ENCODE assay signal across 1 cellular context in the genomic region with DNA sequence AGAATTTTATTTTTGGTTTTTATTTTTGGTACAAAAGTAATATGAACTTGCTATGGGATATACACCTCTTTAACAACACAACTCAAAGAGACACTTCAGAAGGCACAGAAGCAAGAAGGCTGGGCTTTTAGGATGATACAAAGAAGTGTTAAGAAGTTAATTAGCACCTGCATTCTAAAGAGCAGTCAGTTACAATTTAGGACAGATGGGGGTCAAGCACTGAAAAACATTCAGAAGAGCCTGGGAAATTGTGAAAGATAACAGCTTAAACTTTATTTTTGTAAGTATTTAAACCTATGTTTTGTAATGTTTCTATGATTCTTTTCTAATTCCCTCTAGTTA.
TF ChIP-seq lines count a peak whose summit lies in the region.

No MANE protein-coding gene starts in this region.

TF ChIP-seq in WTC11, 78 proteins besides CTCF, POLR2A, EP300 and RAD21 (continued from another document):
- TF ChIP-seq, protein P1, sequence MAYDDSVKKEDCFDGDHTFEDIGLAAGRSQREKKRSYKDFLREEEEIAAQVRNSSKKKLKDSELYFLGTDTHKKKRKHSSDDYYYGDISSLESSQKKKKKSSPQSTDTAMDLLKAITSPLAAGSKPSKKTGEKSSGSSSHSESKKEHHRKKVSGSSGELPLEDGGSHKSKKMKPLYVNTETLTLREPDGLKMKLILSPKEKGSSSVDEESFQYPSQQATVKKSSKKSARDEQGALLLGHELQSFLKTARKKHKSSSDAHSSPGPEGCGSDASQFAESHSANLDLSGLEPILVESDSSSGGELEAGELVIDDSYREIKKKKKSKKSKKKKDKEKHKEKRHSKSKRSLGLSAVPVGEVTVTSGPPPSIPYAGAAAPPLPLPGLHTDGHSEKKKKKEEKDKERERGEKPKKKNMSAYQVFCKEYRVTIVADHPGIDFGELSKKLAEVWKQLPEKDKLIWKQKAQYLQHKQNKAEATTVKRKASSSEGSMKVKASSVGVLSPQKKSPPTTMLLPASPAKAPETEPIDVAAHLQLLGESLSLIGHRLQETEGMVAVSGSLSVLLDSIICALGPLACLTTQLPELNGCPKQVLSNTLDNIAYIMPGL (CRISPR knock-in tag; IDR thresholded peaks at IDR 0.05), result no peak
- TF ChIP-seq, protein P2, sequence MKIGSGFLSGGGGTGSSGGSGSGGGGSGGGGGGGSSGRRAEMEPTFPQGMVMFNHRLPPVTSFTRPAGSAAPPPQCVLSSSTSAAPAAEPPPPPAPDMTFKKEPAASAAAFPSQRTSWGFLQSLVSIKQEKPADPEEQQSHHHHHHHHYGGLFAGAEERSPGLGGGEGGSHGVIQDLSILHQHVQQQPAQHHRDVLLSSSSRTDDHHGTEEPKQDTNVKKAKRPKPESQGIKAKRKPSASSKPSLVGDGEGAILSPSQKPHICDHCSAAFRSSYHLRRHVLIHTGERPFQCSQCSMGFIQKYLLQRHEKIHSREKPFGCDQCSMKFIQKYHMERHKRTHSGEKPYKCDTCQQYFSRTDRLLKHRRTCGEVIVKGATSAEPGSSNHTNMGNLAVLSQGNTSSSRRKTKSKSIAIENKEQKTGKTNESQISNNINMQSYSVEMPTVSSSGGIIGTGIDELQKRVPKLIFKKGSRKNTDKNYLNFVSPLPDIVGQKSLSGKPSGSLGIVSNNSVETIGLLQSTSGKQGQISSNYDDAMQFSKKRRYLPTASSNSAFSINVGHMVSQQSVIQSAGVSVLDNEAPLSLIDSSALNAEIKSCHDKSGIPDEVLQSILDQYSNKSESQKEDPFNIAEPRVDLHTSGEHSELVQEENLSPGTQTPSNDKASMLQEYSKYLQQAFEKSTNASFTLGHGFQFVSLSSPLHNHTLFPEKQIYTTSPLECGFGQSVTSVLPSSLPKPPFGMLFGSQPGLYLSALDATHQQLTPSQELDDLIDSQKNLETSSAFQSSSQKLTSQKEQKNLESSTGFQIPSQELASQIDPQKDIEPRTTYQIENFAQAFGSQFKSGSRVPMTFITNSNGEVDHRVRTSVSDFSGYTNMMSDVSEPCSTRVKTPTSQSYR (CRISPR knock-in tag; IDR thresholded peaks at IDR 0.05), result no peak
TF ChIP-seq in WTC11: peak in this region for 0.
